ENCODE assay signal across 11 cellular contexts in the genomic region with DNA sequence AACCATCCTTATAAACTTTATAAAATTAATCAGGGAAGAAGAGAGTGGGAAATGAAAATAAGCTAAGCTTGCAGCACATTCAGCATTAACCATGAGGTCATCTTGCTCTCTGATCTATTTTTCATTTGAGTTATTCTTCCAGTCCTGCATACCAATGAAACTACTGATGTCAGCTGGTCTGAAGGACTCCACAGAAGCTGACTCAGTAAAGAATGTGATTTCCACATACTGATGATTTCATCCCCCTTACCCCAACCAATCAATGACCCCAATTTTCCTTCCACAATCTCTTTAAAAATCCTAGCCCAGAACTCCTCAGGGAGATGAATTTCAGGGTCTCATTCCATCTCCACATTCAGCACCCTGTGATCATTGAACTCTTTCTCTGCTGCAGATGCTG. TPM values are rescaled to one million over a fixed set of nuclear protein-coding genes. Genes with fewer than 3 reads are reported as not detected.
A peak's percentile ranks its signal among the peaks of the same experiment; 100 is the strongest.
DNase-seq lines count a peak whose midpoint lies in the region; ATAC-seq and TF ChIP-seq lines count a peak whose summit lies in the region.
"Had no signal": no experiment of that assay in that cellular context is flagged by ENCODE, and none has a peak within 500 bp of the region (broad histone marks: within the 10 kb centered on the region; RNA-seq: fewer than 3 reads in every experiment).

No MANE protein-coding gene starts in this region.

- TF ChIP-seq CTCF in RWPE2 (IDR thresholded peaks at IDR 0.05; ENCODE audit: poor library complexity, severe bottlenecking), result no peak
- no peak for TF ChIP-seq CTCF in psoas muscle (IDR thresholded peaks at IDR 0.05)

- H3K27ac Mint-ChIP-seq in activated naive CD4-positive, alpha-beta T cell treated with anti-CD3 and anti-CD28 coated beads for 36 hours, result no peak overlapping the region
- no peak overlapping the region for H3K27ac Mint-ChIP-seq in T-cell
- no peak overlapping the region for H3K27ac Mint-ChIP-seq in stimulated activated effector memory CD8-positive, alpha-beta T cell treated with anti-CD3 and anti-CD28 coated beads, Interleukin-12 subunit alpha, Interleukin-12 subunit beta, amount 100 ng/mL, for 72 hours

- H3K9me3 ChIP-seq in RWPE2 (ENCODE audit: severe bottlenecking), result no peaks in the 10 kb centered on the region
- H3K9me3 ChIP-seq in psoas muscle, result no peaks in the 10 kb centered on the region
- H3K9me3 ChIP-seq: neutrophil had no signal

- H3K27me3 ChIP-seq in RWPE2 (ENCODE audit: insufficient read depth, poor library complexity, severe bottlenecking) (no peaks in the 10 kb centered on the region), psoas muscle (ENCODE audit: insufficient read depth in 3 of 3, low read length in 2 of 3) (no peaks in the 10 kb centered on the region)
- H3K27me3 ChIP-seq: neutrophil had no signal

- peaks cover 11% of the 10 kb centered on the region for H3K27me3 Mint-ChIP-seq in activated naive CD4-positive, alpha-beta T cell treated with anti-CD3 and anti-CD28 coated beads for 36 hours (ENCODE audit: low read depth)
- peaks cover 0 to 16% of the 10 kb centered on the region in 2 donors for H3K27me3 Mint-ChIP-seq in T-cell

- intact Hi-C loops in psoas muscle (cut with DNase I), result no loop called here
- intact Hi-C loops in activated naive CD4-positive, alpha-beta T cell treated with anti-CD3 and anti-CD28 coated beads for 36 hours (cut with micrococcal nuclease), result no loop called here

- ATAC-seq in RWPE2 (ENCODE audit: low read depth) (peak; percentile 97), psoas muscle (peak; percentile 53 to 84 (median 74)), T-cell (replicated peaks in 1 of 4) (no peak)
- no peak for ATAC-seq in stimulated activated effector memory CD8-positive, alpha-beta T cell treated with anti-CD3 and anti-CD28 coated beads, Interleukin-12 subunit alpha, Interleukin-12 subunit beta, amount 100 ng/mL, for 72 hours
- ATAC-seq: activated CD4-positive, CD25-positive, alpha-beta regulatory T cell treated with anti-CD3 and anti-CD28 coated beads, Interleukin-2, amount 50 U/mL, for 24 hours had no signal

- H3K9me3 Mint-ChIP-seq in activated naive CD4-positive, alpha-beta T cell treated with anti-CD3 and anti-CD28 coated beads for 36 hours, result peaks cover 2% of the 10 kb centered on the region
- peaks cover 0 to 4% (median 3%) of the 10 kb centered on the region in 3 donors for H3K9me3 Mint-ChIP-seq in T-cell
- H3K9me3 Mint-ChIP-seq in stimulated activated effector memory CD8-positive, alpha-beta T cell treated with anti-CD3 and anti-CD28 coated beads, Interleukin-12 subunit alpha, Interleukin-12 subunit beta, amount 100 ng/mL, for 72 hours, result no peaks in the 10 kb centered on the region

- H3K4me3 Mint-ChIP-seq in activated naive CD4-positive, alpha-beta T cell treated with anti-CD3 and anti-CD28 coated beads for 36 hours, result no peak overlapping the region
- H3K4me3 Mint-ChIP-seq in T-cell, result no peak overlapping the region
- no peak overlapping the region for H3K4me3 Mint-ChIP-seq in stimulated activated effector memory CD8-positive, alpha-beta T cell treated with anti-CD3 and anti-CD28 coated beads, Interleukin-12 subunit alpha, Interleukin-12 subunit beta, amount 100 ng/mL, for 72 hours

- H3K36me3 ChIP-seq in RWPE2 (ENCODE audit: low read depth) (no peaks in the 10 kb centered on the region), psoas muscle (ENCODE audit: insufficient read depth in 1 of 2, low read depth in 1 of 2) (no peaks in the 10 kb centered on the region)
- H3K36me3 ChIP-seq: neutrophil had no signal

- no peak overlapping the region for H3K4me3 ChIP-seq in RWPE2 (ENCODE audit: severe bottlenecking)
- H3K4me3 ChIP-seq in psoas muscle, result no peak overlapping the region

- H3K27ac ChIP-seq in RWPE2 (ENCODE audit: poor library complexity, severe bottlenecking) (no peak overlapping the region), psoas muscle (no peak overlapping the region)
- H3K27ac ChIP-seq: neutrophil had no signal

- H3K36me3 Mint-ChIP-seq in activated naive CD4-positive, alpha-beta T cell treated with anti-CD3 and anti-CD28 coated beads for 36 hours (ENCODE audit: low read depth), result no peaks in the 10 kb centered on the region
- H3K36me3 Mint-ChIP-seq in T-cell, result no peaks in the 10 kb centered on the region
- H3K36me3 Mint-ChIP-seq in stimulated activated effector memory CD8-positive, alpha-beta T cell treated with anti-CD3 and anti-CD28 coated beads, Interleukin-12 subunit alpha, Interleukin-12 subunit beta, amount 100 ng/mL, for 72 hours, result no peaks in the 10 kb centered on the region

- H3K4me1 Mint-ChIP-seq in activated naive CD4-positive, alpha-beta T cell treated with anti-CD3 and anti-CD28 coated beads for 36 hours (ENCODE audit: low read depth), result no peaks in the 10 kb centered on the region
- no peaks in the 10 kb centered on the region for H3K4me1 Mint-ChIP-seq in T-cell
- H3K4me1 Mint-ChIP-seq in stimulated activated effector memory CD8-positive, alpha-beta T cell treated with anti-CD3 and anti-CD28 coated beads, Interleukin-12 subunit alpha, Interleukin-12 subunit beta, amount 100 ng/mL, for 72 hours, result no peaks in the 10 kb centered on the region

- H3K4me1 ChIP-seq in RWPE2 (ENCODE audit: insufficient read depth, poor library complexity, severe bottlenecking) (peaks cover 2% of the 10 kb centered on the region), psoas muscle (no peaks in the 10 kb centered on the region)

- CTCF ChIA-PET in activated naive CD4-positive, alpha-beta T cell treated with anti-CD3 and anti-CD28 coated beads for 36 hours (lab: Charles Lee), result no interaction called here
- CTCF ChIA-PET in T-cell (lab: Charles Lee), result interaction anchor here in 1 of 2 donors (0.6 to 0.7 kb wide), 2 partner anchors 834 to 1171 kb away, joined by 3 to 4 read pairs; no protein-coding TSS in a partner anchor

- POLR2A ChIA-PET in T-cell (lab: Charles Lee), result no interaction called here

- DNase-seq in EL, result peak; percentile 95
- DNase-seq in RWPE2 (ENCODE audit: low spot score), result no peak
- peak; percentile 82 for DNase-seq in fibroblast of the conjunctiva (ENCODE audit: low read depth)
- DNase-seq in psoas muscle, result no peak
- no peak for DNase-seq in activated naive CD4-positive, alpha-beta T cell treated with anti-CD3 and anti-CD28 coated beads for 36 hours
- no peak for DNase-seq in activated gamma-delta T cell treated with Interleukin-2 at 50 U/mL for 16 hours
- DNase-seq in T-cell, result no peak
- DNase-seq in stimulated activated effector memory CD8-positive, alpha-beta T cell treated with anti-CD3 and anti-CD28 coated beads, Interleukin-12 subunit alpha, Interleukin-12 subunit beta, amount 100 ng/mL, for 72 hours (ENCODE audit: low spot score in 2 of 2), result no peak
- DNase-seq: activated naive CD4-positive, alpha-beta T cell treated with anti-CD3 and anti-CD28 coated beads, Interleukin-2, amount 50 U/mL, for 16 hours had no signal

RNA-seq across cellular contexts. Expression of a gene that starts 18.8 kb away (rescaled TPM):
- under 1 TPM in 1 of 4 donors, not detected in 3; 0.14 TPM for total RNA-seq in psoas muscle
- under 1 TPM in 1 of 3 donors, not detected in 2; 0.01 TPM for polyA plus RNA-seq in psoas muscle
- total RNA-seq in activated naive CD4-positive, alpha-beta T cell treated with anti-CD3 and anti-CD28 coated beads for 36 hours, result not detected
- not detected for total RNA-seq in T-cell

Comparison
In these comparisons a context has a peak if more than half of its experiments do, and no peak if none do; other contexts are left out.
1. DNase-seq: peak in EL (single experiment) and fibroblast of the conjunctiva (single experiment); none in RWPE2 (single experiment), psoas muscle (0 of 2), activated naive CD4-positive, alpha-beta T cell treated with anti-CD3 and anti-CD28 coated beads for 36 hours (single experiment), activated gamma-delta T cell treated with Interleukin-2 at 50 U/mL for 16 hours (single experiment), T-cell (0 of 34) and stimulated activated effector memory CD8-positive, alpha-beta T cell treated with anti-CD3 and anti-CD28 coated beads, Interleukin-12 subunit alpha, Interleukin-12 subunit beta, amount 100 ng/mL, for 72 hours (0 of 2).
2. ATAC-seq: peak in RWPE2 (single experiment) and psoas muscle (4 of 4); none in T-cell (0 of 4) and stimulated activated effector memory CD8-positive, alpha-beta T cell treated with anti-CD3 and anti-CD28 coated beads, Interleukin-12 subunit alpha, Interleukin-12 subunit beta, amount 100 ng/mL, for 72 hours (single experiment).